ENCODE assay signal across 8 cellular contexts in genomic region chr22:26398741-26399153, GRCh38. TPM values are rescaled to one million over a fixed set of nuclear protein-coding genes. Genes with fewer than 3 reads are reported as not detected.
A peak's percentile ranks its signal among the peaks of the same experiment; 100 is the strongest.
DNase-seq lines count a peak whose midpoint lies in the region; ATAC-seq, FAIRE-seq and TF ChIP-seq lines count a peak whose summit lies in the region.

No MANE protein-coding gene starts in this region.

- CTCF ChIA-PET in CD4-positive, alpha-beta T cell (lab: Charles Lee), result interaction anchor here (0.6 to 1.3 kb wide), 3 partner anchors 57 to 63 kb away, joined by 3 read pairs; no protein-coding TSS in a partner anchor

- no peaks in the 10 kb centered on the region for H3K9me3 Mint-ChIP-seq in CD4-positive, alpha-beta T cell

- H3K4me1 ChIP-seq in pancreas, result no peaks in the 10 kb centered on the region

- peak; percentile 68 for TF ChIP-seq CTCF in CD4-positive, alpha-beta T cell (IDR thresholded peaks at IDR 0.05)
- TF ChIP-seq CTCF in foreskin fibroblast (IDR thresholded peaks at IDR 0.05; ENCODE audit: low read depth, low read length) (peak; percentile 78), pancreas (IDR thresholded peaks at IDR 0.05) (peak in 3 of 4 donors; percentile 22 to 60 (median 36))

- intact Hi-C loops in CD4-positive, alpha-beta T cell (cut with DNase I, micrococcal nuclease), result loop anchor here (1.0 kb wide), 2 partner anchors 63 to 267 kb away; no protein-coding TSS in a partner anchor
- intact Hi-C loops in pancreas (cut with DNase I), result no loop called here

- POLR2A ChIA-PET in CD4-positive, alpha-beta T cell (lab: Charles Lee), result no interaction called here

- no peak overlapping the region for H3K27ac Mint-ChIP-seq in CD4-positive, alpha-beta T cell

- FAIRE-seq in pancreas (lab: Jason Lieb, UNC), result peak; percentile 41

- DNase-seq in CD4-positive, alpha-beta T cell, result peak; percentile 13 to 57 (median 31)
- DNase-seq in HCEC 1CT (peak; percentile 50), RPMI7951 (ENCODE audit: low read depth) (peak; percentile 64), foreskin fibroblast (peak; percentile 61 to 85), pancreas (peak in 4 of 6 donors; percentile 15 to 39 (median 31)), ureter (ENCODE audit: low spot score) (peak; percentile 65)
- DNase-seq in activated T-helper 9 cell treated with anti-CD3 and anti-CD28 coated beads, Interleukin-2, amount 50 U/mL, for 16 hours (ENCODE audit: low read depth), result peak; percentile 19

- H3K27ac ChIP-seq in CD4-positive, alpha-beta T cell (ENCODE audit: low read depth, low read length), result no peak overlapping the region
- H3K27ac ChIP-seq in pancreas, result no peak overlapping the region

- H3K9me3 ChIP-seq in CD4-positive, alpha-beta T cell (ENCODE audit: control insufficient read depth, low read length), result no peaks in the 10 kb centered on the region
- H3K9me3 ChIP-seq in pancreas, result no peaks in the 10 kb centered on the region

- no peak overlapping the region for H3K4me3 Mint-ChIP-seq in CD4-positive, alpha-beta T cell

- no peaks in the 10 kb centered on the region for H3K4me1 Mint-ChIP-seq in CD4-positive, alpha-beta T cell (ENCODE audit: low read depth)

- H3K27me3 ChIP-seq in CD4-positive, alpha-beta T cell (ENCODE audit: control insufficient read depth, insufficient read depth, low read length), result no peaks in the 10 kb centered on the region
- H3K27me3 ChIP-seq in pancreas, result no peaks in the 10 kb centered on the region

- WGBS in pancreas, 2 donors, result 30 to 32% methylated on average over 3 of the region's 3 CpGs

- H3K36me3 ChIP-seq in pancreas, result no peaks in the 10 kb centered on the region

- H3K4me3 ChIP-seq in foreskin fibroblast (ENCODE audit: low read depth in 1 of 2, low read length in 2 of 2), result no peak overlapping the region
- no peak overlapping the region for H3K4me3 ChIP-seq in pancreas

- H3K27me3 Mint-ChIP-seq in CD4-positive, alpha-beta T cell, result no peaks in the 10 kb centered on the region

- H3K36me3 Mint-ChIP-seq in CD4-positive, alpha-beta T cell (ENCODE audit: low read depth), result no peaks in the 10 kb centered on the region

- ATAC-seq in CD4-positive, alpha-beta T cell (ENCODE audit: poor library complexity), result peak; percentile 77
- ATAC-seq in pancreas (peak in 3 of 4 donors; percentile 83 to 93 (median 84)), HG03342 (IDR thresholded peaks at IDR 0.05; ENCODE audit: unreplicated experiment) (no peak)

RNA-seq across cellular contexts. Expression of gene ASPHD2, which starts 30.3 kb away (rescaled TPM):
- total RNA-seq in CD4-positive, alpha-beta T cell, result under 1 TPM; 0.70 to 0.85 TPM
- total RNA-seq in RPMI7951 (2014; rRNA removed; shearing (Covaris generic)), result 1.4 and 2.2 TPM in 2 replicates
- total RNA-seq in pancreas, result under 1 TPM; 0.14 to 0.75 (median 0.27) TPM
- polyA plus RNA-seq in pancreas, result under 1 TPM; 0.23 to 0.33 TPM
- total RNA-seq in ureter, result 1.4 TPM

Comparison
In these comparisons a context has a peak if more than half of its experiments do, and no peak if none do; other contexts are left out.
1. DNase-seq: peak in every context shown above with its lines; median percentile 73 in foreskin fibroblast; 65 in ureter; 64 in RPMI7951; 50 in HCEC 1CT; 31 in CD4-positive, alpha-beta T cell; 31 in pancreas; 19 in activated T-helper 9 cell treated with anti-CD3 and anti-CD28 coated beads, Interleukin-2, amount 50 U/mL, for 16 hours.
2. intact Hi-C loops: an anchor here in CD4-positive, alpha-beta T cell (1.0 kb wide); none called in pancreas.